Comparison of ENCODE assay signal across 34 cellular contexts in genomic region chr7:37550426-37550825, GRCh38.
"Had no signal": no experiment of that assay in that cellular context is flagged by ENCODE, and none has a peak within 500 bp of the region (broad histone marks: within the 10 kb centered on the region; RNA-seq: fewer than 3 reads in every experiment).

No MANE protein-coding gene starts in this region.

- H3K4me1 Mint-ChIP-seq: activated CD4-positive, alpha-beta T cell treated with anti-CD3 and anti-CD28 coated beads for 36 hours; activated CD4-positive, alpha-beta T cell treated with anti-CD3 and anti-CD28 coated beads, Interleukin-2, amount 10 ng/mL, durations not matched to agents 24 days and 14 days; activated CD8-positive, alpha-beta memory T cell treated with anti-CD3 and anti-CD28 coated beads, Interleukin-2, amount 10 ng/mL, durations not matched to agents 7 days and 5 days; activated naive CD4-positive, alpha-beta T cell treated with anti-CD3 and anti-CD28 coated beads, Interleukin-2, amount 50 U/mL, for 24 hours; activated naive CD8-positive, alpha-beta T cell treated with anti-CD3 and anti-CD28 coated beads for 36 hours; activated naive CD8-positive, alpha-beta T cell treated with anti-CD3 and anti-CD28 coated beads, Interleukin-2, amount 50 U/mL, for 24 hours had no signal

- H3K27ac ChIP-seq: adrenal gland, body of pancreas, esophagus squamous epithelium had no signal

- DNase-seq: activated CD4-positive, alpha-beta memory T cell treated with anti-CD3 and anti-CD28 coated beads for 36 hours; activated CD4-positive, alpha-beta T cell treated with anti-CD3 and anti-CD28 coated beads for 36 hours; activated CD4-positive, alpha-beta T cell treated with anti-CD3 and anti-CD28 coated beads, Interleukin-2, amount 10 ng/mL, durations not matched to agents 24 days and 14 days; activated CD4-positive, CD25-positive, alpha-beta regulatory T cell; activated CD4-positive, CD25-positive, alpha-beta regulatory T cell treated with anti-CD3 and anti-CD28 coated beads, Interleukin-2, amount 50 U/mL, for 72 hours; activated CD8-positive, alpha-beta memory T cell treated with anti-CD3 and anti-CD28 coated beads, Interleukin-2, amount 10 ng/mL, durations not matched to agents 7 days and 5 days; activated CD8-positive, alpha-beta memory T cell treated with anti-CD3 and anti-CD28 coated beads, Interleukin-2, amount 50 U/mL, for 4 hours; activated CD8-positive, alpha-beta T cell treated with anti-CD3 and anti-CD28 coated beads, Interleukin-2, amount 10 ng/mL, durations not matched to agents 7 days and 5 days; activated effector memory CD4-positive, alpha-beta T cell treated with anti-CD3 and anti-CD28 coated beads, Interleukin-2, amount 50 U/mL, for 16 hours; activated naive CD4-positive, alpha-beta T cell treated with anti-CD3 and anti-CD28 coated beads for 36 hours; activated naive CD8-positive, alpha-beta T cell treated with anti-CD3 and anti-CD28 coated beads for 36 hours; activated naive CD8-positive, alpha-beta T cell treated with anti-CD3 and anti-CD28 coated beads, Interleukin-2, amount 50 U/mL, for 24 hours; activated T-cell treated with anti-CD3 and anti-CD28 coated beads, Interleukin-2, amount 50 U/mL, for 1 hour; activated T-cell treated with anti-CD3 and anti-CD28 coated beads, Interleukin-2, amount 50 U/mL, for 48 hours; adrenal gland; amygdala; aorta; body of pancreas; caudate nucleus; cortex of kidney; dermis blood vessel endothelial cell; effector CD4-positive, alpha-beta T cell; effector memory CD8-positive, alpha-beta T cell; erythroblast; esophagus squamous epithelium; foreskin melanocyte; head of caudate nucleus; T-helper 1 cell; T-helper 17 cell; T1000 had no signal

- H3K27me3 Mint-ChIP-seq: activated naive CD8-positive, alpha-beta T cell treated with anti-CD3 and anti-CD28 coated beads, Interleukin-2, amount 50 U/mL, for 24 hours had no signal

- H3K36me3 ChIP-seq: adrenal gland, esophagus squamous epithelium had no signal

- H3K4me1 ChIP-seq: adrenal gland, esophagus squamous epithelium had no signal

- H3K27ac Mint-ChIP-seq: activated CD4-positive, alpha-beta memory T cell treated with anti-CD3 and anti-CD28 coated beads for 36 hours; activated CD4-positive, alpha-beta T cell treated with anti-CD3 and anti-CD28 coated beads for 36 hours; activated CD4-positive, alpha-beta T cell treated with anti-CD3 and anti-CD28 coated beads, Interleukin-2, amount 10 ng/mL, durations not matched to agents 24 days and 14 days; activated CD8-positive, alpha-beta memory T cell treated with anti-CD3 and anti-CD28 coated beads, Interleukin-2, amount 10 ng/mL, durations not matched to agents 7 days and 5 days; activated CD8-positive, alpha-beta T cell treated with anti-CD3 and anti-CD28 coated beads, Interleukin-2, amount 10 ng/mL, durations not matched to agents 7 days and 5 days; activated naive CD4-positive, alpha-beta T cell treated with anti-CD3 and anti-CD28 coated beads for 36 hours; activated naive CD4-positive, alpha-beta T cell treated with anti-CD3 and anti-CD28 coated beads, Interleukin-2, amount 50 U/mL, for 24 hours; activated naive CD8-positive, alpha-beta T cell treated with anti-CD3 and anti-CD28 coated beads for 36 hours; activated naive CD8-positive, alpha-beta T cell treated with anti-CD3 and anti-CD28 coated beads, Interleukin-2, amount 50 U/mL, for 24 hours; activated T-helper 1 cell treated with anti-CD3 and anti-CD28 coated beads, Interleukin-12 subunit alpha, Interleukin-12 subunit beta, Interleukin-2, Interleukin-4 antibody, amounts not matched to agents 30 ng/mL and 10 ng/mL and 1 ng/mL, durations not matched to agents 14 hours and 24 hours and 36 hours; activated T-helper 2 cell treated with anti-CD3 and anti-CD28 coated beads, Interferon-gamma antibody, Interleukin-2, Interleukin-4, amounts not matched to agents 10 μg/mL and 5 μg/mL and 100 μg/mL, durations not matched to agents 14 hours and 24 hours and 36 hours; effector memory CD8-positive, alpha-beta T cell; T-helper 17 cell; T-helper 2 cell treated with Interferon-gamma antibody and Interleukin-4, amounts not matched to agents 5 μg/mL and 100 μg/mL, for 36 hours had no signal

- H3K9me3 Mint-ChIP-seq: activated CD4-positive, alpha-beta memory T cell treated with anti-CD3 and anti-CD28 coated beads for 36 hours; activated CD4-positive, alpha-beta T cell treated with anti-CD3 and anti-CD28 coated beads, Interleukin-2, amount 10 ng/mL, durations not matched to agents 24 days and 14 days; activated naive CD4-positive, alpha-beta T cell treated with anti-CD3 and anti-CD28 coated beads for 36 hours; activated naive CD4-positive, alpha-beta T cell treated with anti-CD3 and anti-CD28 coated beads, Interleukin-2, amount 50 U/mL, for 24 hours; activated naive CD8-positive, alpha-beta T cell treated with anti-CD3 and anti-CD28 coated beads for 36 hours; activated naive CD8-positive, alpha-beta T cell treated with anti-CD3 and anti-CD28 coated beads, Interleukin-2, amount 50 U/mL, for 24 hours; activated T-helper 1 cell treated with anti-CD3 and anti-CD28 coated beads, Interleukin-12 subunit alpha, Interleukin-12 subunit beta, Interleukin-2, Interleukin-4 antibody, amounts not matched to agents 30 ng/mL and 10 ng/mL and 1 ng/mL, durations not matched to agents 14 hours and 24 hours and 36 hours; activated T-helper 2 cell treated with anti-CD3 and anti-CD28 coated beads, Interferon-gamma antibody, Interleukin-2, Interleukin-4, amounts not matched to agents 10 μg/mL and 5 μg/mL and 100 μg/mL, durations not matched to agents 14 hours and 24 hours and 36 hours; effector memory CD8-positive, alpha-beta T cell; T-helper 2 cell treated with Interferon-gamma antibody and Interleukin-4, amounts not matched to agents 5 μg/mL and 100 μg/mL, for 36 hours had no signal

- H3K4me3 Mint-ChIP-seq: activated CD4-positive, alpha-beta memory T cell treated with anti-CD3 and anti-CD28 coated beads for 36 hours; activated CD4-positive, alpha-beta T cell treated with anti-CD3 and anti-CD28 coated beads for 36 hours; activated CD4-positive, alpha-beta T cell treated with anti-CD3 and anti-CD28 coated beads, Interleukin-2, amount 10 ng/mL, durations not matched to agents 24 days and 14 days; activated CD8-positive, alpha-beta memory T cell treated with anti-CD3 and anti-CD28 coated beads, Interleukin-2, amount 10 ng/mL, durations not matched to agents 7 days and 5 days; activated CD8-positive, alpha-beta T cell treated with anti-CD3 and anti-CD28 coated beads, Interleukin-2, amount 10 ng/mL, durations not matched to agents 7 days and 5 days; activated naive CD4-positive, alpha-beta T cell treated with anti-CD3 and anti-CD28 coated beads for 36 hours; activated naive CD4-positive, alpha-beta T cell treated with anti-CD3 and anti-CD28 coated beads, Interleukin-2, amount 50 U/mL, for 24 hours; activated naive CD8-positive, alpha-beta T cell treated with anti-CD3 and anti-CD28 coated beads for 36 hours; activated naive CD8-positive, alpha-beta T cell treated with anti-CD3 and anti-CD28 coated beads, Interleukin-2, amount 50 U/mL, for 24 hours; activated T-helper 1 cell treated with anti-CD3 and anti-CD28 coated beads, Interleukin-12 subunit alpha, Interleukin-12 subunit beta, Interleukin-2, Interleukin-4 antibody, amounts not matched to agents 30 ng/mL and 10 ng/mL and 1 ng/mL, durations not matched to agents 14 hours and 24 hours and 36 hours; effector memory CD8-positive, alpha-beta T cell; T-helper 17 cell; T-helper 2 cell treated with Interferon-gamma antibody and Interleukin-4, amounts not matched to agents 5 μg/mL and 100 μg/mL, for 36 hours had no signal

- H3K36me3 Mint-ChIP-seq: activated CD4-positive, alpha-beta memory T cell treated with anti-CD3 and anti-CD28 coated beads for 36 hours; activated CD8-positive, alpha-beta memory T cell treated with anti-CD3 and anti-CD28 coated beads, Interleukin-2, amount 10 ng/mL, durations not matched to agents 7 days and 5 days; activated naive CD4-positive, alpha-beta T cell treated with anti-CD3 and anti-CD28 coated beads, Interleukin-2, amount 50 U/mL, for 24 hours; activated naive CD8-positive, alpha-beta T cell treated with anti-CD3 and anti-CD28 coated beads for 36 hours had no signal

- H3K27me3 ChIP-seq: adrenal gland, body of pancreas, esophagus squamous epithelium had no signal

- H3K4me3 ChIP-seq: adrenal gland, body of pancreas, esophagus squamous epithelium had no signal

- H3K9me3 ChIP-seq: adrenal gland, body of pancreas, esophagus squamous epithelium had no signal
